In the genomic region with DNA sequence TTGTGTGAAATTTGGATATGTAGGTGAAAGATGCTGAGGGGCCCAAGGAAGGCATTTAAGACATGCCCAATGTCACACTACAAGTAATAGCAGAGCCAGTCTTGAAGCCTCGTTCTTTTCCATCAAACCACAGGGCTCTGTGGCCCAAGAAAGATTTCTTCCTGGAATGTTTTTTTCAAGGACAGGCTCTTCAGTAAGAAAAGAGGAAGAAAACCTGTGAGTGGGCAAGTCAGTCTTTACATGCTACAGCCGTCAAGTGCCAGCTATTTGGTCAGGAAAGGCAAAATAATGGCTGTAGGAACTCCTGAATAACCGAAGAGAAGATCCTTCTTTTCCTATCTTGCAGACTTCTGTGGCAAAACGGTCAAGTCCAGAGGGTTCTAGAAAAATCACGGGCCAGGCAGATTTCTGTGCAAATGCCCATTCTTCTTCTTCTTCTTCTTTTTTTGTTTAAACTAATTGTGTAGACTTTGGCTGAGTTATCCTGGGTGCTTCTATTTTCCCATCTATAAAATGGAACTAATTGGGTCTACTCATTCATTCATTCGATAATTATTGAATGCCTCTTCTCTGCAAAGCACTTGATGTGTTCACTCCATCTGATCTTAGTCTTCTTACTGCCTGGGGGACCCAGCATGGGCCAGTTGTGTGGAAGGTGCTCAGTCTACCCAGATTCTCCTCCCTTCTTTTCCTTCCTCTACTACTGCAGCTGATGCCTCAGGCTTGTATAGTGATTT, we compare ENCODE assay signal across 10 cellular contexts. TPM values are rescaled to one million over a fixed set of nuclear protein-coding genes. Genes with fewer than 3 reads are reported as not detected.
DNase-seq lines count a peak whose midpoint lies in the region; ATAC-seq, FAIRE-seq and TF ChIP-seq lines count a peak whose summit lies in the region.
"Had no signal": no experiment of that assay in that cellular context is flagged by ENCODE, and none has a peak within 500 bp of the region (broad histone marks: within the 10 kb centered on the region; RNA-seq: fewer than 3 reads in every experiment).

No MANE protein-coding gene starts in this region.

- H3K4me1 ChIP-seq in astrocyte (ENCODE audit: insufficient read depth, low read length), result peaks cover 51% of the 10 kb centered on the region

- H3K27ac Mint-ChIP-seq in IgD-negative memory B cell (peak overlapping the region; percentile 95 to 100 (median 98)), astrocyte (ENCODE audit: unreplicated experiment) (peak overlapping the region; percentile 95), memory B cell (peak overlapping the region; percentile 89)
- H3K27ac Mint-ChIP-seq in stimulated activated naive CD8-positive, alpha-beta T cell treated with anti-CD3 and anti-CD28 coated beads, Interleukin-15, amount 100 ng/mL, for 72 hours, result no peak overlapping the region

- no peak for TF ChIP-seq CTCF in astrocyte (IDR thresholded peaks at IDR 0.05; ENCODE audit: insufficient read depth, low read depth, low read length)

- no peak overlapping the region for H2AFZ ChIP-seq in astrocyte (ENCODE audit: low read depth, low read length)

- H3K79me2 ChIP-seq in astrocyte (ENCODE audit: insufficient read depth, low read length), result peaks cover 34% of the 10 kb centered on the region

- H3K4me3 Mint-ChIP-seq in IgD-negative memory B cell (peak overlapping the region in 3 of 4 donors; percentile 94 to 98 (median 95)), astrocyte (ENCODE audit: unreplicated experiment) (peak overlapping the region; percentile 1), memory B cell (no peak overlapping the region)
- H3K4me3 Mint-ChIP-seq in stimulated activated naive CD8-positive, alpha-beta T cell treated with anti-CD3 and anti-CD28 coated beads, Interleukin-15, amount 100 ng/mL, for 72 hours, result no peak overlapping the region

- H3K36me3 Mint-ChIP-seq in IgD-negative memory B cell, result no peaks in the 10 kb centered on the region
- peaks cover 2% of the 10 kb centered on the region for H3K36me3 Mint-ChIP-seq in astrocyte (ENCODE audit: low read depth, unreplicated experiment)
- H3K36me3 Mint-ChIP-seq in memory B cell, result peaks cover 7% of the 10 kb centered on the region

- peak overlapping the region; percentile 97 for H3K27ac ChIP-seq in astrocyte (ENCODE audit: low read depth, low read length)
- H3K27ac ChIP-seq in temporal lobe (ENCODE audit: low read depth, low read length), result peak overlapping the region; percentile 88

- no peaks in the 10 kb centered on the region for H3K27me3 ChIP-seq in astrocyte (ENCODE audit: insufficient read depth, low read length)

- H3K9me3 Mint-ChIP-seq in IgD-negative memory B cell (no peaks in the 10 kb centered on the region), astrocyte (ENCODE audit: unreplicated experiment) (no peaks in the 10 kb centered on the region), memory B cell (no peaks in the 10 kb centered on the region)
- no peaks in the 10 kb centered on the region for H3K9me3 Mint-ChIP-seq in stimulated activated naive CD8-positive, alpha-beta T cell treated with anti-CD3 and anti-CD28 coated beads, Interleukin-15, amount 100 ng/mL, for 72 hours

- DNase-seq in astrocyte (ENCODE audit: low read depth) (no peak), memory B cell (ENCODE audit: low spot score in 2 of 2) (no peak), RCC 7860 (ENCODE audit: low spot score) (no peak), NCI-H226 (no peak)
- DNase-seq in stimulated activated naive CD8-positive, alpha-beta T cell treated with anti-CD3 and anti-CD28 coated beads, Interleukin-15, amount 100 ng/mL, for 72 hours, result no peak
- DNase-seq: activated effector memory CD4-positive, alpha-beta T cell treated with Interleukin-2 at 50 U/mL for 16 hours; GOT3 had no signal

- FAIRE-seq in astrocyte (lab: Jason Lieb, UNC) (no peak), RCC 7860 (lab: Jason Lieb, UNC) (no peak)

- H3K4me2 ChIP-seq in astrocyte (ENCODE audit: low read length), result peak overlapping the region; percentile 89

- no peaks in the 10 kb centered on the region for H3K9me3 ChIP-seq in astrocyte (ENCODE audit: insufficient read depth, low read depth, low read length)

- H3K4me1 Mint-ChIP-seq in IgD-negative memory B cell, result peaks cover 38 to 60% (median 49%) of the 10 kb centered on the region in 3 donors
- peaks cover 40% of the 10 kb centered on the region for H3K4me1 Mint-ChIP-seq in astrocyte (ENCODE audit: low read depth, unreplicated experiment)
- H3K4me1 Mint-ChIP-seq in memory B cell, result peaks cover 52% of the 10 kb centered on the region
- H3K4me1 Mint-ChIP-seq in stimulated activated naive CD8-positive, alpha-beta T cell treated with anti-CD3 and anti-CD28 coated beads, Interleukin-15, amount 100 ng/mL, for 72 hours, result peaks cover 67% of the 10 kb centered on the region

- ATAC-seq in memory B cell (ENCODE audit: low read depth) (no peak), GM19463 (IDR thresholded peaks at IDR 0.05; ENCODE audit: unreplicated experiment) (no peak)
- no peak for ATAC-seq in stimulated activated naive CD8-positive, alpha-beta T cell treated with anti-CD3 and anti-CD28 coated beads, Interleukin-15, amount 100 ng/mL, for 72 hours

- peak overlapping the region; percentile 99 for H3K9ac ChIP-seq in astrocyte (ENCODE audit: low read length)

- H3K27me3 Mint-ChIP-seq in IgD-negative memory B cell, result no peaks in the 10 kb centered on the region
- H3K27me3 Mint-ChIP-seq in astrocyte (ENCODE audit: low read depth, unreplicated experiment), result no peaks in the 10 kb centered on the region
- no peaks in the 10 kb centered on the region for H3K27me3 Mint-ChIP-seq in memory B cell
- H3K27me3 Mint-ChIP-seq in stimulated activated naive CD8-positive, alpha-beta T cell treated with anti-CD3 and anti-CD28 coated beads, Interleukin-15, amount 100 ng/mL, for 72 hours, result peaks cover 10% of the 10 kb centered on the region

- H3K36me3 ChIP-seq in astrocyte (ENCODE audit: insufficient read depth, low read length), result no peaks in the 10 kb centered on the region

- H3K4me3 ChIP-seq in astrocyte (ENCODE audit: insufficient read depth, low read depth, low read length), result no peak overlapping the region

- H4K20me1 ChIP-seq in astrocyte (ENCODE audit: insufficient read depth, low read length), result peaks cover 30% of the 10 kb centered on the region

RNA-seq across cellular contexts. Expression of a gene that starts 1.9 kb away (rescaled TPM):
- polyA plus RNA-seq in IgD-negative memory B cell, result 74.0 TPM
- total RNA-seq in astrocyte (91.4 and 94.3 TPM in 2 replicates), temporal lobe (13.8 TPM)

RNA-seq across cellular contexts. Expression of a gene that starts 30.2 kb away (rescaled TPM):
- 2.2 TPM for polyA plus RNA-seq in IgD-negative memory B cell
- 0.11 TPM in 1 of 2 replicates, not detected in the other for total RNA-seq in astrocyte
- total RNA-seq in temporal lobe, result 0.74 TPM

Comparison
In these comparisons a context has a peak if more than half of its experiments do, and no peak if none do; other contexts are left out.
1. H3K27ac Mint-ChIP-seq: peak in IgD-negative memory B cell (3 of 3), astrocyte (single experiment) and memory B cell (single experiment); none in stimulated activated naive CD8-positive, alpha-beta T cell treated with anti-CD3 and anti-CD28 coated beads, Interleukin-15, amount 100 ng/mL, for 72 hours (0 of 2).
2. H3K4me3 Mint-ChIP-seq: peak in IgD-negative memory B cell (3 of 4) and astrocyte (single experiment); none in memory B cell (single experiment) and stimulated activated naive CD8-positive, alpha-beta T cell treated with anti-CD3 and anti-CD28 coated beads, Interleukin-15, amount 100 ng/mL, for 72 hours (0 of 2).